21 cellular contexts compared by ENCODE assay signal in genomic region chr11:10650630-10651029, GRCh38. TPM values are rescaled to one million over a fixed set of nuclear protein-coding genes. Genes with fewer than 3 reads are reported as not detected.
"Had no signal": no experiment of that assay in that cellular context is flagged by ENCODE, and none has a peak within 500 bp of the region (broad histone marks: within the 10 kb centered on the region; RNA-seq: fewer than 3 reads in every experiment).

No MANE protein-coding gene starts in this region.

- H3K4me3 Mint-ChIP-seq: activated CD8-positive, alpha-beta T cell treated with anti-CD3 and anti-CD28 coated beads, Interleukin-2, amount 10 ng/mL, durations not matched to agents 7 days and 5 days; activated naive CD8-positive, alpha-beta T cell treated with anti-CD3 and anti-CD28 coated beads, Interleukin-2, amount 10 ng/mL, durations not matched to agents 7 days and 5 days; central memory CD8-positive, alpha-beta T cell; naive thymus-derived CD4-positive, alpha-beta T cell; WTC11 had no signal

- H3K27ac Mint-ChIP-seq: activated CD8-positive, alpha-beta T cell treated with anti-CD3 and anti-CD28 coated beads, Interleukin-2, amount 10 ng/mL, durations not matched to agents 7 days and 5 days; activated naive CD8-positive, alpha-beta T cell treated with anti-CD3 and anti-CD28 coated beads, Interleukin-2, amount 10 ng/mL, durations not matched to agents 7 days and 5 days; naive thymus-derived CD4-positive, alpha-beta T cell; WTC11 had no signal

- ATAC-seq: activated CD8-positive, alpha-beta T cell treated with anti-CD3 and anti-CD28 coated beads, Interleukin-2, amount 10 ng/mL, durations not matched to agents 7 days and 5 days; heart right ventricle; left colon; naive thymus-derived CD4-positive, alpha-beta T cell; stimulated activated naive CD8-positive, alpha-beta T cell treated with anti-CD3 and anti-CD28 coated beads, Interleukin-15, Interleukin-2, amounts not matched to agents 100 U/mL and 50 U/mL, for 24 hours; WTC11 had no signal

- H3K36me3 ChIP-seq: brain microvascular endothelial cell, heart right ventricle, neutrophil had no signal

- H3K4me1 Mint-ChIP-seq: WTC11 had no signal

- H3K36me3 Mint-ChIP-seq: activated naive CD8-positive, alpha-beta T cell treated with anti-CD3 and anti-CD28 coated beads, Interleukin-2, amount 10 ng/mL, durations not matched to agents 7 days and 5 days; naive thymus-derived CD4-positive, alpha-beta T cell; WTC11 had no signal

- H3K27me3 ChIP-seq: brain microvascular endothelial cell, heart right ventricle, neutrophil had no signal

- H3K4me3 ChIP-seq: heart right ventricle, lung, smooth muscle cell had no signal

- H3K9me3 Mint-ChIP-seq: activated naive CD8-positive, alpha-beta T cell treated with anti-CD3 and anti-CD28 coated beads, Interleukin-2, amount 10 ng/mL, durations not matched to agents 7 days and 5 days; central memory CD8-positive, alpha-beta T cell; naive thymus-derived CD4-positive, alpha-beta T cell; WTC11 had no signal

- H3K4me2 ChIP-seq: smooth muscle cell had no signal

- H3K27ac ChIP-seq: brain microvascular endothelial cell, heart right ventricle, neutrophil had no signal

- H3K27me3 Mint-ChIP-seq: central memory CD8-positive, alpha-beta T cell; naive thymus-derived CD4-positive, alpha-beta T cell had no signal

- H3K9me3 ChIP-seq: heart right ventricle, neutrophil had no signal

- DNase-seq: activated CD4-positive, alpha-beta T cell treated with anti-CD3 and anti-CD28 coated beads for 48 hours; activated CD8-positive, alpha-beta memory T cell treated with anti-CD3 and anti-CD28 coated beads, Interleukin-2, amount 50 U/mL, for 48 hours; activated CD8-positive, alpha-beta T cell treated with anti-CD3 and anti-CD28 coated beads, Interleukin-2, amount 10 ng/mL, durations not matched to agents 7 days and 5 days; activated naive CD4-positive, alpha-beta T cell; activated naive CD8-positive, alpha-beta T cell treated with anti-CD3 and anti-CD28 coated beads, Interleukin-2, amount 10 ng/mL, durations not matched to agents 7 days and 5 days; brain microvascular endothelial cell; cortex of kidney; effector memory CD4-positive, alpha-beta T cell; heart right ventricle; naive thymus-derived CD4-positive, alpha-beta T cell; retina; stimulated activated CD4-positive, alpha-beta T cell treated with anti-CD3 and anti-CD28 coated beads, Interleukin-4, amount 100 ng/mL, for 4 hours; stimulated activated CD8-positive, alpha-beta memory T cell treated with anti-CD3 and anti-CD28 coated beads, Interleukin-4, amount 100 ng/mL, for 48 hours; stimulated activated naive CD8-positive, alpha-beta T cell treated with anti-CD3 and anti-CD28 coated beads, Interleukin-15, Interleukin-2, amounts not matched to agents 100 U/mL and 50 U/mL, for 24 hours; T-helper 2 cell had no signal

RNA-seq across cellular contexts. Expression of gene IRAG1, which starts 42.9 kb away (rescaled TPM):
- total RNA-seq: activated CD8-positive, alpha-beta T cell treated with anti-CD3 and anti-CD28 coated beads, Interleukin-2, amount 10 ng/mL, durations not matched to agents 7 days and 5 days; activated naive CD8-positive, alpha-beta T cell treated with anti-CD3 and anti-CD28 coated beads, Interleukin-2, amount 10 ng/mL, durations not matched to agents 7 days and 5 days had no signal
- polyA plus RNA-seq: naive thymus-derived CD4-positive, alpha-beta T cell had no signal
